Comparison of ENCODE assay signal across 11 cellular contexts in the genomic region with DNA sequence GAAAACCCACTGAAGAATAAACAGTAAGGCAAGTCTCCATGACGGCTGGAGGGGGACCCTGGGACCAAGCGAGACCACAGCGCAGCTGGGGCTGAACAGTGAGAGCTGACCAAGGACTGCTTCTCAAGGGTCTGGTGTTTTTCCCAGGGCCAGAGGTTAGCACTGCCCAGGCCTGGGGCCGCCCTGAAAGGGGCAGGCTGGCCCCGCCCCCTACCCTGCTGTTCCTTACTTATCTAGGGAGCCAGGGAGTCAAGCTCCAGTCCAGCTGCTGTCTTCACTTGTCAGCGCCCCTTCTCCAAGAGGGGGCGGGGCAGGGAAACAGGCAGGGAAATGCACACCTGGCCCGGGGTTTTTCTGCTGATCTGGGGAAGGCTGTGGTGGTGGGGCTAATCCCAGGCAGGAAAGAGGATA. TPM values are rescaled to one million over a fixed set of nuclear protein-coding genes. Genes with fewer than 3 reads are reported as not detected.
A peak's percentile ranks its signal among the peaks of the same experiment; 100 is the strongest.
DNase-seq lines count a peak whose midpoint lies in the region; ATAC-seq and TF ChIP-seq lines count a peak whose summit lies in the region.
"Had no signal": no experiment of that assay in that cellular context is flagged by ENCODE, and none has a peak within 500 bp of the region (broad histone marks: within the 10 kb centered on the region; RNA-seq: fewer than 3 reads in every experiment).

No MANE protein-coding gene starts in this region.

- POLR2A ChIA-PET in Caco-2 (lab: Charles Lee), result no interaction called here

- H3K36me3 Mint-ChIP-seq in Caco-2 (ENCODE audit: insufficient read depth, unreplicated experiment), result no peaks in the 10 kb centered on the region
- peaks cover 27% of the 10 kb centered on the region for H3K36me3 Mint-ChIP-seq in nephron (ENCODE audit: low read depth)
- H3K36me3 Mint-ChIP-seq in activated naive CD8-positive, alpha-beta T cell treated with anti-CD3 and anti-CD28 coated beads, Interleukin-2, amount 50 U/mL, for 24 hours (ENCODE audit: low read depth), result peaks cover 2% of the 10 kb centered on the region

- H3K4me3 ChIP-seq in Caco-2 (ENCODE audit: low read depth, low read length), result no peak overlapping the region
- H3K4me3 ChIP-seq: upper lobe of left lung had no signal

- CTCF ChIA-PET in Caco-2 (lab: Charles Lee), result interaction anchor here (0.8 to 1.0 kb wide), 2 partner anchors 16 to 18 kb away, joined by 3 to 4 read pairs; no protein-coding TSS in a partner anchor

- no peak for TF ChIP-seq CTCF in Caco-2 (IDR thresholded peaks at IDR 0.05; ENCODE audit: insufficient read depth in 1 of 2, low read depth in 1 of 2, low read length in 1 of 2, severe bottlenecking in 1 of 2, unreplicated experiment in 1 of 2)
- no peak for TF ChIP-seq CTCF in nephron (IDR thresholded peaks at IDR 0.05; ENCODE audit: unreplicated experiment in 3 of 3)

- DNase-seq in Caco-2 (peak; percentile 72 to 82), NCI-H2029 treated with DMSO at 0.1 percent for 48 hours (lab: John Stamatoyannopoulos, UW) (peak; percentile 28), ecto neural progenitor cell (ENCODE audit: low spot score) (peak; percentile 86)
- no peak for DNase-seq in activated CD4-positive, CD25-positive, alpha-beta regulatory T cell (lab: John Stamatoyannopoulos, UW)
- no peak for DNase-seq in activated naive CD8-positive, alpha-beta T cell treated with anti-CD3 and anti-CD28 coated beads, Interleukin-2, amount 50 U/mL, for 24 hours
- DNase-seq: AML-193, GDM1, upper lobe of left lung had no signal

- H3K9me3 ChIP-seq in Caco-2, result no peaks in the 10 kb centered on the region
- H3K9me3 ChIP-seq: upper lobe of left lung had no signal

- no TSS peak for BruUV-seq in Caco-2 (replicated peaks; lab: Mats Ljungman, UMichigan)

- H3K9me3 Mint-ChIP-seq in Caco-2 (ENCODE audit: unreplicated experiment) (no peaks in the 10 kb centered on the region), nephron (no peaks in the 10 kb centered on the region)
- H3K9me3 Mint-ChIP-seq in activated naive CD8-positive, alpha-beta T cell treated with anti-CD3 and anti-CD28 coated beads, Interleukin-2, amount 50 U/mL, for 24 hours, result no peaks in the 10 kb centered on the region

- H3K4me3 Mint-ChIP-seq in Caco-2 (ENCODE audit: unreplicated experiment) (no peak overlapping the region), nephron (no peak overlapping the region)
- H3K4me3 Mint-ChIP-seq in activated naive CD8-positive, alpha-beta T cell treated with anti-CD3 and anti-CD28 coated beads, Interleukin-2, amount 50 U/mL, for 24 hours, result no peak overlapping the region

- intact Hi-C loops in Caco-2 (cut with micrococcal nuclease; ENCODE audit: unreplicated experiment), result no loop called here

- no peak for ATAC-seq in HG02840 (IDR thresholded peaks at IDR 0.05; ENCODE audit: low FRiP score, unreplicated experiment)
- no peak for ATAC-seq in activated naive CD8-positive, alpha-beta T cell treated with anti-CD3 and anti-CD28 coated beads, Interleukin-2, amount 50 U/mL, for 24 hours
- no peak for ATAC-seq in HG02678 (IDR thresholded peaks at IDR 0.05; ENCODE audit: unreplicated experiment)

- no peak overlapping the region for H3K27ac Mint-ChIP-seq in Caco-2 (ENCODE audit: unreplicated experiment)
- H3K27ac Mint-ChIP-seq in nephron, result peak overlapping the region; percentile 89 to 99 (median 96)
- H3K27ac Mint-ChIP-seq in activated naive CD8-positive, alpha-beta T cell treated with anti-CD3 and anti-CD28 coated beads, Interleukin-2, amount 50 U/mL, for 24 hours, result no peak overlapping the region

- H3K4me1 Mint-ChIP-seq in Caco-2 (ENCODE audit: low read depth, unreplicated experiment) (peaks cover 11% of the 10 kb centered on the region), nephron (peaks cover 78% of the 10 kb centered on the region)
- no peaks in the 10 kb centered on the region for H3K4me1 Mint-ChIP-seq in activated naive CD8-positive, alpha-beta T cell treated with anti-CD3 and anti-CD28 coated beads, Interleukin-2, amount 50 U/mL, for 24 hours

- H3K36me3 ChIP-seq in Caco-2 (ENCODE audit: control insufficient read depth, insufficient read depth, low read length), result no peaks in the 10 kb centered on the region

- H3K27me3 ChIP-seq in Caco-2 (replicated peaks; ENCODE audit: control insufficient read depth, insufficient read depth, low read length), result no peaks in the 10 kb centered on the region
- H3K27me3 ChIP-seq: upper lobe of left lung had no signal

- H3K27me3 Mint-ChIP-seq in Caco-2 (ENCODE audit: insufficient read depth, unreplicated experiment) (no peaks in the 10 kb centered on the region), nephron (ENCODE audit: low read depth) (no peaks in the 10 kb centered on the region)
- H3K27me3 Mint-ChIP-seq in activated naive CD8-positive, alpha-beta T cell treated with anti-CD3 and anti-CD28 coated beads, Interleukin-2, amount 50 U/mL, for 24 hours, result no peaks in the 10 kb centered on the region

- H3K4me1 ChIP-seq in Caco-2, result peaks cover 22% of the 10 kb centered on the region

RNA-seq across cellular contexts. Expression of gene HACD2, which starts 51.6 kb away (rescaled TPM):
- 84.7 and 92.5 TPM in 2 replicates for total RNA-seq in Caco-2 (2022)

Comparison
In these comparisons a context has a peak if more than half of its experiments do, and no peak if none do; other contexts are left out.
1. DNase-seq: peak in Caco-2 (2 of 2), NCI-H2029 treated with DMSO at 0.1 percent for 48 hours (single experiment) and ecto neural progenitor cell (single experiment); none in activated CD4-positive, CD25-positive, alpha-beta regulatory T cell (0 of 4) and activated naive CD8-positive, alpha-beta T cell treated with anti-CD3 and anti-CD28 coated beads, Interleukin-2, amount 50 U/mL, for 24 hours (single experiment).
2. H3K27ac Mint-ChIP-seq: peak in nephron (3 of 3); none in Caco-2 (single experiment) and activated naive CD8-positive, alpha-beta T cell treated with anti-CD3 and anti-CD28 coated beads, Interleukin-2, amount 50 U/mL, for 24 hours (single experiment).